ENCODE assay signal across 19 cellular contexts in genomic region chr5:88776692-88777091, GRCh38.
DNase-seq lines count a peak whose midpoint lies in the region; ATAC-seq lines count a peak whose summit lies in the region.
"Had no signal": no experiment of that assay in that cellular context is flagged by ENCODE, and none has a peak within 500 bp of the region (broad histone marks: within the 10 kb centered on the region; RNA-seq: fewer than 3 reads in every experiment).

No MANE protein-coding gene starts in this region.

- no peak overlapping the region for H3K4me3 Mint-ChIP-seq in stimulated activated memory B cell treated with anti-CD40 and anti-IgM and Interleukin-4, amounts not matched to agents 10 μg/mL and 1 μg/mL and 100 μg/mL, for 72 hours
- H3K4me3 Mint-ChIP-seq: CD4-positive, alpha-beta memory T cell had no signal

- H3K36me3 Mint-ChIP-seq in stimulated activated memory B cell treated with anti-CD40 and anti-IgM and Interleukin-4, amounts not matched to agents 10 μg/mL and 1 μg/mL and 100 μg/mL, for 72 hours: peaks cover 74% of the 10 kb centered on the region
- H3K36me3 Mint-ChIP-seq: CD4-positive, alpha-beta memory T cell had no signal

- H3K4me3 ChIP-seq in MG63: no peak overlapping the region
- H3K4me3 ChIP-seq: BLaER1 treated with 17β-estradiol and CSF1 and Interleukin-3, amounts not matched to agents 10 nM and 100 nM; SJSA1 had no signal

- no peaks in the 10 kb centered on the region for H3K27me3 Mint-ChIP-seq in stimulated activated memory B cell treated with anti-CD40 and anti-IgM and Interleukin-4, amounts not matched to agents 10 μg/mL and 1 μg/mL and 100 μg/mL, for 72 hours

- no peaks in the 10 kb centered on the region; the same call in 1 of the 2 replicates for H3K36me3 ChIP-seq in MG63

- intact Hi-C loops in left colon (cut with DNase I, micrococcal nuclease): no loop called here

- no peaks in the 10 kb centered on the region for H3K9me3 Mint-ChIP-seq in stimulated activated memory B cell treated with anti-CD40 and anti-IgM and Interleukin-4, amounts not matched to agents 10 μg/mL and 1 μg/mL and 100 μg/mL, for 72 hours
- H3K9me3 Mint-ChIP-seq: CD4-positive, alpha-beta memory T cell had no signal

- H3K27ac Mint-ChIP-seq in stimulated activated memory B cell treated with anti-CD40 and anti-IgM and Interleukin-4, amounts not matched to agents 10 μg/mL and 1 μg/mL and 100 μg/mL, for 72 hours: peak overlapping the region; percentile 9
- H3K27ac Mint-ChIP-seq: CD4-positive, alpha-beta memory T cell had no signal

- DNase-seq in NCI-H69 (lab: John Stamatoyannopoulos, UW) (peak; percentile 10), left colon (peak; percentile 48 to 66), epidermal melanocyte (ENCODE audit: insufficient read length, low spot score) (no peak), MG63 (no peak), NCI-H1436 treated with DMSO at 0.1 percent for 48 hours (lab: John Stamatoyannopoulos, UW) (no peak)
- DNase-seq: CD4-positive, alpha-beta memory T cell; DMS53; GDM1; Kasumi-1; NCI-H1417; NCI-H187 treated with DMSO at 0.1 percent for 48 hours; NCI-H2227 treated with DMSO at 0.1 percent for 48 hours; NCI-H510A treated with DMSO at 0.1 percent for 48 hours; NCI-H774 had no signal

- no peaks in the 10 kb centered on the region for H3K27me3 ChIP-seq in MG63
- H3K27me3 ChIP-seq: BLaER1 treated with 17β-estradiol and CSF1 and Interleukin-3, amounts not matched to agents 10 nM and 100 nM; SJSA1 had no signal

- H3K4me1 Mint-ChIP-seq in stimulated activated memory B cell treated with anti-CD40 and anti-IgM and Interleukin-4, amounts not matched to agents 10 μg/mL and 1 μg/mL and 100 μg/mL, for 72 hours: peaks cover 54% of the 10 kb centered on the region
- H3K4me1 Mint-ChIP-seq: CD4-positive, alpha-beta memory T cell had no signal

- H3K9me3 ChIP-seq in MG63: no peaks in the 10 kb centered on the region
- H3K9me3 ChIP-seq: BLaER1 treated with 17β-estradiol and CSF1 and Interleukin-3, amounts not matched to agents 10 nM and 100 nM; SJSA1 had no signal

- ATAC-seq in left colon (peak; percentile 99), GM18870 (IDR thresholded peaks at IDR 0.05; ENCODE audit: unreplicated experiment) (no peak)
- ATAC-seq in stimulated activated memory B cell treated with anti-CD40 and anti-IgM and Interleukin-4, amounts not matched to agents 10 μg/mL and 1 μg/mL and 100 μg/mL, for 72 hours: no peak
- ATAC-seq: Panc1 had no signal

Comparison
In these comparisons a context has a peak if more than half of its experiments do, and no peak if none do; other contexts are left out.
1. DNase-seq: peak in NCI-H69 (single experiment) and left colon (2 of 2); none in epidermal melanocyte (single experiment), MG63 (single experiment) and NCI-H1436 treated with DMSO at 0.1 percent for 48 hours (single experiment).